Comparison of ENCODE assay signal across 23 cellular contexts in the genomic region with DNA sequence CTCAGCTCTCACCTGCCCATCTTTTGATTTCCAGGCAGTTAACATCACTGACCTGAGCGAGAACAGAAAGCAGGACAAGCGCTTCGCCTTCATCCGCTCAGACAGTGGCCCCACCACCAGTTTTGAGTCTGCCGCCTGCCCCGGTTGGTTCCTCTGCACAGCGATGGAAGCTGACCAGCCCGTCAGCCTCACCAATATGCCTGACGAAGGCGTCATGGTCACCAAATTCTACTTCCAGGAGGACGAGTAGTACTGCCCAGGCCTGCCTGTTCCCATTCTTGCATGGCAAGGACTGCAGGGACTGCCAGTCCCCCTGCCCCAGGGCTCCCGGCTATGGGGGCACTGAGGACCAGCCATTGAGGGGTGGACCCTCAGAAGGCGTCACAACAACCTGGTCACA. TPM values are rescaled to one million over a fixed set of nuclear protein-coding genes. Genes with fewer than 3 reads are reported as not detected.
"Had no signal": no experiment of that assay in that cellular context is flagged by ENCODE, and none has a peak within 500 bp of the region (broad histone marks: within the 10 kb centered on the region; RNA-seq: fewer than 3 reads in every experiment).

No MANE protein-coding gene starts in this region.

- H3K27ac ChIP-seq: adrenal gland had no signal

- H3K4me3 Mint-ChIP-seq: activated naive CD8-positive, alpha-beta T cell treated with anti-CD3 and anti-CD28 coated beads, Interleukin-2, amount 10 ng/mL, durations not matched to agents 7 days and 5 days; activated T-cell treated with anti-CD3 and anti-CD28 coated beads, Interleukin-2, amount 50 U/mL, for 72 hours; T-helper 1 cell treated with Interleukin-12 subunit alpha and Interleukin-12 subunit beta and Interleukin-4 antibody, amounts not matched to agents 30 μg/mL and 1 μg/mL, for 36 hours had no signal

- H3K36me3 ChIP-seq: adrenal gland had no signal

- H3K4me3 ChIP-seq: adrenal gland had no signal

- H3K36me3 Mint-ChIP-seq: activated naive CD8-positive, alpha-beta T cell treated with anti-CD3 and anti-CD28 coated beads, Interleukin-2, amount 10 ng/mL, durations not matched to agents 7 days and 5 days had no signal

- H3K27ac Mint-ChIP-seq: activated naive CD8-positive, alpha-beta T cell treated with anti-CD3 and anti-CD28 coated beads, Interleukin-2, amount 10 ng/mL, durations not matched to agents 7 days and 5 days; T-helper 1 cell treated with Interleukin-12 subunit alpha and Interleukin-12 subunit beta and Interleukin-4 antibody, amounts not matched to agents 30 μg/mL and 1 μg/mL, for 36 hours had no signal

- H3K27me3 ChIP-seq: adrenal gland had no signal

- ATAC-seq: activated CD4-positive, CD25-positive, alpha-beta regulatory T cell treated with anti-CD3 and anti-CD28 coated beads, Interleukin-2, amount 50 U/mL, for 24 hours; activated T-cell treated with anti-CD3 and anti-CD28 coated beads, Interleukin-2, amount 50 U/mL, for 72 hours had no signal

- H3K9me3 ChIP-seq: adrenal gland had no signal

- DNase-seq: activated CD4-positive, alpha-beta T cell treated with anti-CD3 and anti-CD28 coated beads for 4 hours; activated CD8-positive, alpha-beta memory T cell treated with anti-CD3 and anti-CD28 coated beads, Interleukin-2, amount 50 U/mL, for 4 hours; activated naive CD4-positive, alpha-beta T cell treated with anti-CD3 and anti-CD28 coated beads, Interleukin-2, amount 50 U/mL, for 16 hours; activated naive CD8-positive, alpha-beta T cell treated with anti-CD3 and anti-CD28 coated beads, Interleukin-2, amount 10 ng/mL, durations not matched to agents 7 days and 5 days; activated T-cell treated with anti-CD3 and anti-CD28 coated beads, Interleukin-2, amount 50 U/mL, for 72 hours; adrenal gland; anterior cingulate cortex; IMR-90; Kasumi-1; KBM-7; NCI-H1048; NCI-H1417; NCI-H1694; NCI-H2029; NCI-H2107; NCI-H2171 treated with DMSO at 0.1 percent for 48 hours; NCI-H226; NCI-H510A; NCI-H526 treated with DMSO at 0.1 percent for 48 hours; SHP77 treated with DMSO at 0.1 percent for 48 hours had no signal

- H3K9me3 Mint-ChIP-seq: activated naive CD8-positive, alpha-beta T cell treated with anti-CD3 and anti-CD28 coated beads, Interleukin-2, amount 10 ng/mL, durations not matched to agents 7 days and 5 days; activated T-cell treated with anti-CD3 and anti-CD28 coated beads, Interleukin-2, amount 50 U/mL, for 72 hours; T-helper 1 cell treated with Interleukin-12 subunit alpha and Interleukin-12 subunit beta and Interleukin-4 antibody, amounts not matched to agents 30 μg/mL and 1 μg/mL, for 36 hours had no signal

RNA-seq across cellular contexts. Expression of a gene that starts 5.2 kb away (rescaled TPM):
- total RNA-seq: IMR-90, SK-MEL-5 had no signal
- polyA plus RNA-seq: IMR-90 had no signal
